ENCODE assay signal across 10 cellular contexts in genomic region chr7:28102778-28103177, GRCh38.
DNase-seq lines count a peak whose midpoint lies in the region; ATAC-seq and TF ChIP-seq lines count a peak whose summit lies in the region.
"Had no signal": no experiment of that assay in that cellular context is flagged by ENCODE, and none has a peak within 500 bp of the region (broad histone marks: within the 10 kb centered on the region; RNA-seq: fewer than 3 reads in every experiment).

No MANE protein-coding gene starts in this region.

- DNase-seq in HFFc6 (peak; percentile 53), WTC11 (ENCODE audit: low spot score) (no peak), right cardiac atrium (no peak), NCI-H774 (lab: John Stamatoyannopoulos, UW) (no peak)
- DNase-seq: glutamatergic neuron had no signal

- H3K27me3 ChIP-seq in right cardiac atrium (ENCODE audit: control insufficient read depth, insufficient read depth), result no peaks in the 10 kb centered on the region

- H3K27me3 Mint-ChIP-seq in HFFc6 (ENCODE audit: insufficient read depth), result no peaks in the 10 kb centered on the region; the same call in 1 of the 2 replicates
- no peaks in the 10 kb centered on the region for H3K27me3 Mint-ChIP-seq in WTC11 (ENCODE audit: low read depth)
- H3K27me3 Mint-ChIP-seq in stimulated activated memory B cell treated with anti-CD40 and anti-IgM and Interleukin-4, amounts not matched to agents 10 μg/mL and 1 μg/mL and 100 μg/mL, for 72 hours, result no peaks in the 10 kb centered on the region

- H3K4me1 Mint-ChIP-seq in HFFc6 (ENCODE audit: low read depth), result peaks cover 58% of the 10 kb centered on the region
- peaks cover 59% of the 10 kb centered on the region for H3K4me1 Mint-ChIP-seq in WTC11
- peaks cover 23% of the 10 kb centered on the region for H3K4me1 Mint-ChIP-seq in stimulated activated memory B cell treated with anti-CD40 and anti-IgM and Interleukin-4, amounts not matched to agents 10 μg/mL and 1 μg/mL and 100 μg/mL, for 72 hours
- H3K4me1 Mint-ChIP-seq: neural crest cell had no signal

- H3K4me1 ChIP-seq in right cardiac atrium (ENCODE audit: control insufficient read depth, insufficient read depth, low read length), result peaks cover 12% of the 10 kb centered on the region

- 65% methylated on average over 5 of the region's 5 CpGs for WGBS in right cardiac atrium

- H3K36me3 Mint-ChIP-seq in HFFc6 (ENCODE audit: low read depth), result peaks cover 10% of the 10 kb centered on the region
- no peaks in the 10 kb centered on the region for H3K36me3 Mint-ChIP-seq in WTC11
- H3K36me3 Mint-ChIP-seq in stimulated activated memory B cell treated with anti-CD40 and anti-IgM and Interleukin-4, amounts not matched to agents 10 μg/mL and 1 μg/mL and 100 μg/mL, for 72 hours, result peaks cover 16% of the 10 kb centered on the region

- H3K27ac Mint-ChIP-seq in HFFc6, result peak overlapping the region; percentile 67
- H3K27ac Mint-ChIP-seq in WTC11, result 0 out of 2 replicates have a peak overlapping the region, but pooled peaks have one; percentile 34
- H3K27ac Mint-ChIP-seq in stimulated activated memory B cell treated with anti-CD40 and anti-IgM and Interleukin-4, amounts not matched to agents 10 μg/mL and 1 μg/mL and 100 μg/mL, for 72 hours, result peak overlapping the region; percentile 25

- POLR2A ChIA-PET in WTC11 (lab: Charles Lee), result no interaction called here

- H3K9me3 Mint-ChIP-seq in HFFc6, result no peaks in the 10 kb centered on the region
- no peaks in the 10 kb centered on the region for H3K9me3 Mint-ChIP-seq in WTC11
- no peaks in the 10 kb centered on the region for H3K9me3 Mint-ChIP-seq in stimulated activated memory B cell treated with anti-CD40 and anti-IgM and Interleukin-4, amounts not matched to agents 10 μg/mL and 1 μg/mL and 100 μg/mL, for 72 hours
- H3K9me3 Mint-ChIP-seq: neural crest cell had no signal

- no peak overlapping the region for H3K4me3 ChIP-seq in right cardiac atrium (ENCODE audit: low read length)

- ATAC-seq in WTC11 (no peak), right cardiac atrium (peak; percentile 53 to 63), HG02885 (IDR thresholded peaks at IDR 0.05; ENCODE audit: poor library complexity, unreplicated experiment) (no peak), GM18909 (IDR thresholded peaks at IDR 0.05; ENCODE audit: poor library complexity, unreplicated experiment) (no peak), GM21529 (IDR thresholded peaks at IDR 0.05; ENCODE audit: unreplicated experiment) (no peak)
- ATAC-seq in stimulated activated memory B cell treated with anti-CD40 and anti-IgM and Interleukin-4, amounts not matched to agents 10 μg/mL and 1 μg/mL and 100 μg/mL, for 72 hours, result peak; percentile 48

- peak overlapping the region; percentile 19 for H3K27ac ChIP-seq in right cardiac atrium (ENCODE audit: low read length)

- intact Hi-C loops in right cardiac atrium (cut with DNase I), result no loop called here

- H3K4me3 Mint-ChIP-seq in HFFc6 (peak overlapping the region; percentile 43), WTC11 (no peak overlapping the region)
- no peak overlapping the region for H3K4me3 Mint-ChIP-seq in stimulated activated memory B cell treated with anti-CD40 and anti-IgM and Interleukin-4, amounts not matched to agents 10 μg/mL and 1 μg/mL and 100 μg/mL, for 72 hours
- H3K4me3 Mint-ChIP-seq: neural crest cell had no signal

- TF ChIP-seq CTCF in HFFc6 (IDR thresholded peaks at IDR 0.05), result no peak
- TF ChIP-seq CTCF in WTC11 (IDR thresholded peaks at IDR 0.05), result no peak

- H3K9me3 ChIP-seq in right cardiac atrium (ENCODE audit: control insufficient read depth, low read length), result no peaks in the 10 kb centered on the region

- CTCF ChIA-PET in WTC11 (lab: Charles Lee), result interaction anchor here (0.5 to 1.7 kb wide), 3 partner anchors 9 to 41 kb away, joined by 3 to 11 read pairs (median 3); no protein-coding TSS in a partner anchor

TF ChIP-seq in WTC11, 78 proteins besides CTCF, POLR2A, EP300 and RAD21 (continues in another document):
- TF ChIP-seq, protein P1, sequence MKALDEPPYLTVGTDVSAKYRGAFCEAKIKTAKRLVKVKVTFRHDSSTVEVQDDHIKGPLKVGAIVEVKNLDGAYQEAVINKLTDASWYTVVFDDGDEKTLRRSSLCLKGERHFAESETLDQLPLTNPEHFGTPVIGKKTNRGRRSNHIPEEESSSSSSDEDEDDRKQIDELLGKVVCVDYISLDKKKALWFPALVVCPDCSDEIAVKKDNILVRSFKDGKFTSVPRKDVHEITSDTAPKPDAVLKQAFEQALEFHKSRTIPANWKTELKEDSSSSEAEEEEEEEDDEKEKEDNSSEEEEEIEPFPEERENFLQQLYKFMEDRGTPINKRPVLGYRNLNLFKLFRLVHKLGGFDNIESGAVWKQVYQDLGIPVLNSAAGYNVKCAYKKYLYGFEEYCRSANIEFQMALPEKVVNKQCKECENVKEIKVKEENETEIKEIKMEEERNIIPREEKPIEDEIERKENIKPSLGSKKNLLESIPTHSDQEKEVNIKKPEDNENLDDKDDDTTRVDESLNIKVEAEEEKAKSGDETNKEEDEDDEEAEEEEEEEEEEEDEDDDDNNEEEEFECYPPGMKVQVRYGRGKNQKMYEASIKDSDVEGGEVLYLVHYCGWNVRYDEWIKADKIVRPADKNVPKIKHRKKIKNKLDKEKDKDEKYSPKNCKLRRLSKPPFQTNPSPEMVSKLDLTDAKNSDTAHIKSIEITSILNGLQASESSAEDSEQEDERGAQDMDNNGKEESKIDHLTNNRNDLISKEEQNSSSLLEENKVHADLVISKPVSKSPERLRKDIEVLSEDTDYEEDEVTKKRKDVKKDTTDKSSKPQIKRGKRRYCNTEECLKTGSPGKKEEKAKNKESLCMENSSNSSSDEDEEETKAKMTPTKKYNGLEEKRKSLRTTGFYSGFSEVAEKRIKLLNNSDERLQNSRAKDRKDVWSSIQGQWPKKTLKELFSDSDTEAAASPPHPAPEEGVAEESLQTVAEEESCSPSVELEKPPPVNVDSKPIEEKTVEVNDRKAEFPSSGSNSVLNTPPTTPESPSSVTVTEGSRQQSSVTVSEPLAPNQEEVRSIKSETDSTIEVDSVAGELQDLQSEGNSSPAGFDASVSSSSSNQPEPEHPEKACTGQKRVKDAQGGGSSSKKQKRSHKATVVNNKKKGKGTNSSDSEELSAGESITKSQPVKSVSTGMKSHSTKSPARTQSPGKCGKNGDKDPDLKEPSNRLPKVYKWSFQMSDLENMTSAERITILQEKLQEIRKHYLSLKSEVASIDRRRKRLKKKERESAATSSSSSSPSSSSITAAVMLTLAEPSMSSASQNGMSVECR (CRISPR knock-in tag; IDR thresholded peaks at IDR 0.05; ENCODE audit: borderline replicate concordance), result no peak
- TF ChIP-seq, protein P2, sequence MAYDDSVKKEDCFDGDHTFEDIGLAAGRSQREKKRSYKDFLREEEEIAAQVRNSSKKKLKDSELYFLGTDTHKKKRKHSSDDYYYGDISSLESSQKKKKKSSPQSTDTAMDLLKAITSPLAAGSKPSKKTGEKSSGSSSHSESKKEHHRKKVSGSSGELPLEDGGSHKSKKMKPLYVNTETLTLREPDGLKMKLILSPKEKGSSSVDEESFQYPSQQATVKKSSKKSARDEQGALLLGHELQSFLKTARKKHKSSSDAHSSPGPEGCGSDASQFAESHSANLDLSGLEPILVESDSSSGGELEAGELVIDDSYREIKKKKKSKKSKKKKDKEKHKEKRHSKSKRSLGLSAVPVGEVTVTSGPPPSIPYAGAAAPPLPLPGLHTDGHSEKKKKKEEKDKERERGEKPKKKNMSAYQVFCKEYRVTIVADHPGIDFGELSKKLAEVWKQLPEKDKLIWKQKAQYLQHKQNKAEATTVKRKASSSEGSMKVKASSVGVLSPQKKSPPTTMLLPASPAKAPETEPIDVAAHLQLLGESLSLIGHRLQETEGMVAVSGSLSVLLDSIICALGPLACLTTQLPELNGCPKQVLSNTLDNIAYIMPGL (CRISPR knock-in tag; IDR thresholded peaks at IDR 0.05), result no peak
- TF ChIP-seq ZMAT4 (CRISPR knock-in tag; IDR thresholded peaks at IDR 0.05), result no peak
- TF ChIP-seq ZNF396 (CRISPR knock-in tag; IDR thresholded peaks at IDR 0.05; ENCODE audit: borderline replicate concordance), result no peak
- TF ChIP-seq, protein P3, sequence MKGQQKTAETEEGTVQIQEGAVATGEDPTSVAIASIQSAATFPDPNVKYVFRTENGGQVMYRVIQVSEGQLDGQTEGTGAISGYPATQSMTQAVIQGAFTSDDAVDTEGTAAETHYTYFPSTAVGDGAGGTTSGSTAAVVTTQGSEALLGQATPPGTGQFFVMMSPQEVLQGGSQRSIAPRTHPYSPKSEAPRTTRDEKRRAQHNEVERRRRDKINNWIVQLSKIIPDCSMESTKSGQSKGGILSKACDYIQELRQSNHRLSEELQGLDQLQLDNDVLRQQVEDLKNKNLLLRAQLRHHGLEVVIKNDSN (CRISPR knock-in tag; IDR thresholded peaks at IDR 0.05), result no peak
- TF ChIP-seq CDX4 (CRISPR knock-in tag; IDR thresholded peaks at IDR 0.05; ENCODE audit: borderline replicate concordance), result no peak
- TF ChIP-seq ETV6 (CRISPR knock-in tag; IDR thresholded peaks at IDR 0.05), result no peak
- TF ChIP-seq SOX15 (CRISPR knock-in tag; IDR thresholded peaks at IDR 0.05), result no peak
- TF ChIP-seq ZNF121 (CRISPR knock-in tag; IDR thresholded peaks at IDR 0.05), result no peak
- no peak for TF ChIP-seq JAZF1 (CRISPR knock-in tag; IDR thresholded peaks at IDR 0.05)
- no peak for TF ChIP-seq IRF1 (CRISPR knock-in tag; IDR thresholded peaks at IDR 0.05)
- TF ChIP-seq ATF1 (CRISPR knock-in tag; IDR thresholded peaks at IDR 0.05), result no peak
- TF ChIP-seq GRHL2 (CRISPR knock-in tag; IDR thresholded peaks at IDR 0.05; ENCODE audit: insufficient replicate concordance, severe bottlenecking), result no peak

Comparison
In these comparisons a context has a peak if more than half of its experiments do, and no peak if none do; other contexts are left out.
1. ATAC-seq: peak in right cardiac atrium (2 of 2) and stimulated activated memory B cell treated with anti-CD40 and anti-IgM and Interleukin-4, amounts not matched to agents 10 μg/mL and 1 μg/mL and 100 μg/mL, for 72 hours (single experiment); none in WTC11 (single experiment), HG02885 (single experiment), GM18909 (single experiment) and GM21529 (single experiment).
2. Peak in every context shown above with its lines, with median percentiles within 50 percentile points of each other: H3K27ac Mint-ChIP-seq.